ENCODE assay signal across 16 cellular contexts in the genomic region with DNA sequence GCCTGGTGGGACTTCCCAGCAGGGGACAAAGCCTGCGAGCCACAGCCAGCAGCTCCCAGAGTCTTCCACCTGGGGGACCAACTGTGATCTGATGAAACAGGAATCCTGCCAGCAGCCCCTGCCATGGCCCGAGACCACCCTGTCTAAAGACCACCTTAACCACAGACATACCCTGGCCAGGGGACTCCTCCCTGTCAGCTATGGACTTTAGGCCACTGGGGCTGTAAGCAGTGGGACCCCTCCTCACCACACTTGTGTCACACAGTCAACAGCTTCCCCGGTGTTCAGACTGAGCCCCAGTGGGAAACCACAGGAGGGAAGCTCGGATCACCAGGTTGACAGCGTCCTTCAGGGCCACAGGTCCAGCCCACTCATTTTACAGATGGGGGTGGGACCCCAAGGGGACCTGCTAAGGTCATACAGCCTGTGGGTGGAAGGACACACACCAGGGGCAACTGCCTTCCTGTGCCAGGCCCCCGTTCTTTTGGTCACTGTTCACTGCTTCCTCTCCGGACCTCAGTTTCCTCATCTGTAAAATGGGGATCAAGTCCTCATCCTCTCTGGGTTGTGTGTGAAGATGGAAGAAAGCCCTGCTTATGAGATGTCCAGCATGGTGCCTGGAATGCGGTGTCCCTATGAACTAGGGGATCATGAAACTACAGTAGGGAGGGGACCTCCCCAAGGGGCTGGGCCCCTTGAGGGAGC. TPM values are rescaled to one million over a fixed set of nuclear protein-coding genes. Genes with fewer than 3 reads are reported as not detected.
DNase-seq lines count a peak whose midpoint lies in the region; ATAC-seq, FAIRE-seq and TF ChIP-seq lines count a peak whose summit lies in the region.
"Had no signal": no experiment of that assay in that cellular context is flagged by ENCODE, and none has a peak within 500 bp of the region (broad histone marks: within the 10 kb centered on the region; RNA-seq: fewer than 3 reads in every experiment).

No MANE protein-coding gene starts in this region.

- H3K36me3 ChIP-seq in HEK293 (ENCODE audit: control insufficient read depth in 2 of 2, insufficient read depth in 1 of 2, low read length in 2 of 2): peaks cover 5 to 81% of the 10 kb centered on the region in 2 experiments; a peak in 2 of 3 replicates
- H3K36me3 ChIP-seq in ascending aorta: peaks cover 9 to 26% of the 10 kb centered on the region in 2 donors
- H3K36me3 ChIP-seq in left lung: peaks cover 0 to 21% of the 10 kb centered on the region in 2 donors
- no peaks in the 10 kb centered on the region for H3K36me3 ChIP-seq in smooth muscle cell (ENCODE audit: low read depth)

- H3K36me3 Mint-ChIP-seq in immature natural killer cell (no peaks in the 10 kb centered on the region), T-cell (no peaks in the 10 kb centered on the region)
- H3K36me3 Mint-ChIP-seq: activated naive CD8-positive, alpha-beta T cell treated with anti-CD3 and anti-CD28 coated beads for 36 hours; memory B cell had no signal

- FAIRE-seq in H54 (lab: Jason Lieb, UNC): no peak
- FAIRE-seq: D721Med, urothelium cell line had no signal

- H3K4me1 Mint-ChIP-seq in immature natural killer cell (peaks cover 0 to 2% of the 10 kb centered on the region in 2 donors), T-cell (peaks cover 2 to 13% (median 7%) of the 10 kb centered on the region in 3 donors)

- H3K9me3 ChIP-seq in HEK293 (ENCODE audit: control insufficient read depth, insufficient read depth, low read depth, low read length) (no peaks in the 10 kb centered on the region), ascending aorta (no peaks in the 10 kb centered on the region), left lung (no peaks in the 10 kb centered on the region), smooth muscle cell (replicated peaks; ENCODE audit: low read depth) (no peaks in the 10 kb centered on the region)

- no peak overlapping the region for H3K27ac Mint-ChIP-seq in immature natural killer cell
- no peak overlapping the region for H3K27ac Mint-ChIP-seq in T-cell
- H3K27ac Mint-ChIP-seq: activated CD4-positive, alpha-beta T cell treated with anti-CD3 and anti-CD28 coated beads, Interleukin-2, amount 10 ng/mL, durations not matched to agents 7 days and 5 days; activated naive CD8-positive, alpha-beta T cell treated with anti-CD3 and anti-CD28 coated beads for 36 hours; memory B cell had no signal

- H3K27me3 ChIP-seq in ascending aorta: no peaks in the 10 kb centered on the region
- no peaks in the 10 kb centered on the region for H3K27me3 ChIP-seq in left lung
- H3K27me3 ChIP-seq in smooth muscle cell (ENCODE audit: low read depth): no peaks in the 10 kb centered on the region

- intact Hi-C loops in ascending aorta (cut with DNase I): loop anchor here (2.0 to 5.0 kb wide), 5 partner anchors 38 to 347 kb away; a partner anchor contains a TSS
- intact Hi-C loops in left lung (cut with DNase I): no loop called here

- ATAC-seq in left lung (peak; percentile 0), T-cell (replicated peaks in 1 of 4) (no peak)

- WGBS in smooth muscle cell (ENCODE audit: low lambda C conversion rate): 78% methylated on average over 8 of the region's 8 CpGs

- TF ChIP-seq CTCF in HEK293 (tag by site-specific recombination; IDR thresholded peaks at IDR 0.05): no peak
- TF ChIP-seq CTCF in ascending aorta (IDR thresholded peaks at IDR 0.05): no peak
- no peak for TF ChIP-seq CTCF in left lung (IDR thresholded peaks at IDR 0.05)
- no peak for TF ChIP-seq CTCF in smooth muscle cell (IDR thresholded peaks at IDR 0.05; ENCODE audit: borderline replicate concordance, insufficient read depth, poor library complexity, severe bottlenecking)

- H3K9ac ChIP-seq in smooth muscle cell (ENCODE audit: low read depth): no peak overlapping the region

- H3K4me1 ChIP-seq in HEK293 (ENCODE audit: control insufficient read depth, insufficient read depth, low read length): peaks cover 4% of the 10 kb centered on the region; the same call in 1 of the 2 replicates
- peaks cover 16 to 42% of the 10 kb centered on the region in 2 donors for H3K4me1 ChIP-seq in ascending aorta
- peaks cover 67 to 75% of the 10 kb centered on the region in 2 donors for H3K4me1 ChIP-seq in left lung
- H3K4me1 ChIP-seq in smooth muscle cell (ENCODE audit: low read depth): peaks cover 48% of the 10 kb centered on the region

- peak overlapping the region; percentile 77 for H3K4me2 ChIP-seq in smooth muscle cell

- no peak overlapping the region for H3K4me3 Mint-ChIP-seq in immature natural killer cell
- no peak overlapping the region for H3K4me3 Mint-ChIP-seq in T-cell
- H3K4me3 Mint-ChIP-seq: activated CD4-positive, alpha-beta T cell treated with anti-CD3 and anti-CD28 coated beads, Interleukin-2, amount 10 ng/mL, durations not matched to agents 7 days and 5 days; activated naive CD8-positive, alpha-beta T cell treated with anti-CD3 and anti-CD28 coated beads for 36 hours; memory B cell had no signal

- H3K27me3 Mint-ChIP-seq in immature natural killer cell (ENCODE audit: low read depth in 3 of 3) (peaks cover 0 to 2% (median 2%) of the 10 kb centered on the region in 3 donors), T-cell (peaks cover 0 to 2% of the 10 kb centered on the region in 2 donors)

- H3K9me3 Mint-ChIP-seq in immature natural killer cell: no peaks in the 10 kb centered on the region
- H3K9me3 Mint-ChIP-seq in T-cell: no peaks in the 10 kb centered on the region
- H3K9me3 Mint-ChIP-seq: activated CD4-positive, alpha-beta T cell treated with anti-CD3 and anti-CD28 coated beads, Interleukin-2, amount 10 ng/mL, durations not matched to agents 7 days and 5 days; activated naive CD8-positive, alpha-beta T cell treated with anti-CD3 and anti-CD28 coated beads for 36 hours; memory B cell had no signal

- no peak overlapping the region for H2AFZ ChIP-seq in smooth muscle cell (ENCODE audit: low read depth)

- peaks cover 40% of the 10 kb centered on the region for H3F3A ChIP-seq in smooth muscle cell (ENCODE audit: low read depth)

- no peak for TF ChIP-seq POLR2A in H54 (IDR thresholded peaks at IDR 0.05; ENCODE audit: low read depth, low read length)

- H3K27ac ChIP-seq in HEK293 (ENCODE audit: extremely low read depth, low read depth, low read length): no peak overlapping the region
- H3K27ac ChIP-seq in ascending aorta: peak overlapping the region; percentile 84 to 94
- peak overlapping the region; percentile 86 to 87 for H3K27ac ChIP-seq in left lung
- H3K27ac ChIP-seq in smooth muscle cell (ENCODE audit: low read depth): peak overlapping the region; percentile 93
- H3K27ac ChIP-seq: HL-60 had no signal

- no peak for DNase-seq in ascending aorta (ENCODE audit: low spot score in 2 of 2)
- no peak for DNase-seq in left lung
- DNase-seq in smooth muscle cell (lab: John Stamatoyannopoulos, UW; ENCODE audit: unreplicated experiment): no peak
- no peak for DNase-seq in immature natural killer cell
- no peak for DNase-seq in hippocampal formation (lab: John Stamatoyannopoulos, UW)
- DNase-seq in H54 (ENCODE audit: insufficient read length, low spot score): no peak
- DNase-seq in T-cell: no peak
- DNase-seq: activated CD4-positive, alpha-beta T cell treated with anti-CD3 and anti-CD28 coated beads, Interleukin-2, amount 10 ng/mL, durations not matched to agents 7 days and 5 days; activated naive CD8-positive, alpha-beta T cell treated with anti-CD3 and anti-CD28 coated beads for 36 hours; SIG-M5; stimulated activated CD4-positive, alpha-beta T cell treated with anti-CD3 and anti-CD28 coated beads, Interleukin-4, amount 100 ng/mL, for 1 hour had no signal

- peaks cover 33% of the 10 kb centered on the region for H3K79me2 ChIP-seq in smooth muscle cell (ENCODE audit: low read depth)

- H4K20me1 ChIP-seq in smooth muscle cell (ENCODE audit: low read depth): peaks cover 94% of the 10 kb centered on the region

- POLR2A ChIA-PET in HEK293 (lab: Yijun Ruan, JAX): interaction anchor here (1.1 to 4.2 kb wide), 5 partner anchors 10 to 62 kb away, joined by 3 to 36 read pairs (median 6); a partner anchor contains a TSS
- POLR2A ChIA-PET in T-cell (lab: Charles Lee): no interaction called here

- CTCF ChIA-PET in HEK293 (lab: Yijun Ruan, JAX): interaction anchor here (0.7 to 5.9 kb wide), 4 partner anchors 23 to 62 kb away, joined by 3 to 39 read pairs (median 3); no protein-coding TSS in a partner anchor
- CTCF ChIA-PET in T-cell (lab: Charles Lee): interaction anchor here in 1 of 2 donors (0.6 kb wide), 1 partner anchor 11 kb away, joined by 3 read pairs; no protein-coding TSS in a partner anchor

- H3K4me3 ChIP-seq in HEK293 (ENCODE audit: low read depth, low read length) (no peak overlapping the region), ascending aorta (peak overlapping the region; percentile 46 to 59), left lung (peak overlapping the region in 1 of 2 donors; percentile 21), smooth muscle cell (no peak overlapping the region)

TF ChIP-seq in HEK293, 187 proteins besides CTCF, POLR2A, EP300 and RAD21 (continues in another document):
- TF ChIP-seq ZIC2 (tag by site-specific recombination; IDR thresholded peaks at IDR 0.05) (peak; percentile 88), KLF8 (tag by site-specific recombination; IDR thresholded peaks at IDR 0.05) (0 out of 2 replicates have a peak, but pooled peaks have one; percentile 25), SCRT2 (tag by site-specific recombination; IDR thresholded peaks at IDR 0.05) (0 out of 2 replicates have a peak, but pooled peaks have one; percentile 10), ZNF146 (tag by site-specific recombination; IDR thresholded peaks at IDR 0.05) (no peak), BCL11A (tag by site-specific recombination; IDR thresholded peaks at IDR 0.05; ENCODE audit: low read depth) (no peak), ZFHX2 (tag by site-specific recombination; conservative IDR thresholded peaks at IDR 0.05) (peak; percentile 44), ZNF623 (tag by site-specific recombination; IDR thresholded peaks at IDR 0.05) (no peak), GLIS1 (tag by site-specific recombination; IDR thresholded peaks at IDR 0.05) (peak; percentile 87), SCRT1 (tag by site-specific recombination; IDR thresholded peaks at IDR 0.05; ENCODE audit: borderline replicate concordance) (0 out of 2 replicates have a peak, but pooled peaks have one; percentile 16)
- TF ChIP-seq, protein P1, sequence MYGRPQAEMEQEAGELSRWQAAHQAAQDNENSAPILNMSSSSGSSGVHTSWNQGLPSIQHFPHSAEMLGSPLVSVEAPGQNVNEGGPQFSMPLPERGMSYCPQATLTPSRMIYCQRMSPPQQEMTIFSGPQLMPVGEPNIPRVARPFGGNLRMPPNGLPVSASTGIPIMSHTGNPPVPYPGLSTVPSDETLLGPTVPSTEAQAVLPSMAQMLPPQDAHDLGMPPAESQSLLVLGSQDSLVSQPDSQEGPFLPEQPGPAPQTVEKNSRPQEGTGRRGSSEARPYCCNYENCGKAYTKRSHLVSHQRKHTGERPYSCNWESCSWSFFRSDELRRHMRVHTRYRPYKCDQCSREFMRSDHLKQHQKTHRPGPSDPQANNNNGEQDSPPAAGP (tag by site-specific recombination; IDR thresholded peaks at IDR 0.05): 0 out of 2 replicates have a peak, but pooled peaks have one; percentile 10

RNA-seq across cellular contexts. Expression of a gene that starts 11.4 kb away (rescaled TPM):
- total RNA-seq in ascending aorta (42.7 TPM), left lung (10 to 100 TPM; 36.9 to 62.6 TPM), smooth muscle cell (34.8 and 41.1 TPM in 2 replicates), T-cell (under 1 TPM in 4 of 5 donors, not detected in 1; 0.19 to 0.66 (median 0.41) TPM)
- polyA plus RNA-seq in smooth muscle cell (27.3 and 48.4 TPM in 2 replicates), immature natural killer cell (not detected)
- total RNA-seq: activated CD4-positive, alpha-beta T cell treated with anti-CD3 and anti-CD28 coated beads, Interleukin-2, amount 10 ng/mL, durations not matched to agents 7 days and 5 days had no signal

Comparison
In these comparisons a context has a peak if more than half of its experiments do, and no peak if none do; other contexts are left out.
1. H3K4me3 ChIP-seq: peak in ascending aorta (2 of 2); none in HEK293 (single experiment) and smooth muscle cell (single experiment).
2. RNA of a gene that starts 11.4 kb away (total RNA-seq): 36.9 to 62.6 TPM in left lung, 42.7 TPM in ascending aorta (single experiment) and 34.8 to 41.1 TPM in smooth muscle cell; 0.19 to 0.66 TPM in T-cell; every median in the first group is over 10 times any median in the second.